In genomic region chr1:205950280-205950679, GRCh38 we compare ENCODE assay signal across 1 cellular context.
TF ChIP-seq lines count a peak whose summit lies in the region.

No MANE protein-coding gene starts in this region.

TF ChIP-seq in HepG2, 621 proteins besides CTCF, POLR2A, EP300 and RAD21 (continued from another document):
- no peak for TF ChIP-seq ZHX2 (IDR thresholded peaks at IDR 0.05; ENCODE audit: low read depth)
- TF ChIP-seq ZHX2 (CRISPR knock-in tag; IDR thresholded peaks at IDR 0.05; ENCODE audit: borderline replicate concordance), result no peak
- no peak for TF ChIP-seq ZNF280D (CRISPR knock-in tag; IDR thresholded peaks at IDR 0.05)
- TF ChIP-seq ZNF468 (CRISPR knock-in tag; IDR thresholded peaks at IDR 0.05), result no peak
- no peak for TF ChIP-seq ZNF775 (CRISPR knock-in tag; IDR thresholded peaks at IDR 0.05; ENCODE audit: borderline replicate concordance)
- TF ChIP-seq HNRNPH1 (optimal IDR thresholded peaks at IDR 0.05; ENCODE audit: low read depth, low read length), result no peak
- no peak for TF ChIP-seq ZUFSP (CRISPR knock-in tag; IDR thresholded peaks at IDR 0.05; ENCODE audit: borderline replicate concordance)
- no peak for TF ChIP-seq THAP11 (CRISPR knock-in tag; IDR thresholded peaks at IDR 0.05)
- no peak for TF ChIP-seq ZNF235 (CRISPR knock-in tag; IDR thresholded peaks at IDR 0.05; ENCODE audit: borderline replicate concordance)
- no peak for TF ChIP-seq CHD4 (IDR thresholded peaks at IDR 0.05; ENCODE audit: borderline replicate concordance, low read length)
- TF ChIP-seq HNRNPL (IDR thresholded peaks at IDR 0.05; ENCODE audit: low read depth, low read length), result no peak
- no peak for TF ChIP-seq SRSF4 (IDR thresholded peaks at IDR 0.05; ENCODE audit: low read depth, low read length, poor library complexity, severe bottlenecking)
- TF ChIP-seq SRSF9 (IDR thresholded peaks at IDR 0.05; ENCODE audit: borderline replicate concordance, insufficient read depth, low read depth, low read length, poor library complexity, severe bottlenecking), result no peak
- TF ChIP-seq HMG20A (CRISPR knock-in tag; IDR thresholded peaks at IDR 0.05; ENCODE audit: borderline replicate concordance), result no peak
- no peak for TF ChIP-seq ZNF263 (CRISPR knock-in tag; IDR thresholded peaks at IDR 0.05)
- no peak for TF ChIP-seq FOXO1 (CRISPR knock-in tag; IDR thresholded peaks at IDR 0.05)
- TF ChIP-seq ZNF550 (CRISPR knock-in tag; IDR thresholded peaks at IDR 0.05; ENCODE audit: borderline replicate concordance), result no peak
- TF ChIP-seq IKZF1 (IDR thresholded peaks at IDR 0.05), result no peak
